In the genomic region with DNA sequence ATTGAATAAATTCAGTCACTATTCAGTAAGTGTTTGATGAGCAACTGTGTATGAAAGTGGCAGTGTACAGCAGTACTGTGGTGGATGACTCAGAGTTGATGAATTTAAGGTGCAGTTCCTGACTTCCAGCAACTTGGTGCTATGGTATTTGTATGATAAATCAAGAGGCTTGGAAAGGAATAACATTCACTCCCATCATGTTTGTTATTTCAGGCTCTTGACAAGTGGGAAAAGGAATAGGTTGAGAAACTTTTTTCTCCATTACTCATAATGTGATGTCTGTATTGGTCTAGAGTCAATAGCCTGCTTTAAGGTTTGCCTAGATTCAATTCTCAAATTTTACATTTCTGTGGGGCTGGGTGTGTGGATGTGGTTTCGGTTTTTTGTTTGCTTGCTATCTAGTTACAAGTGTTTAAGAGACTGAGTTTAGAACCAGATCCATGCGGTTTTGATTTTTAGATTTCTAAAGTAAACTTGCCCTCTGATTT, we compare ENCODE assay signal across 8 cellular contexts. TPM values are rescaled to one million over a fixed set of nuclear protein-coding genes. Genes with fewer than 3 reads are reported as not detected.
DNase-seq lines count a peak whose midpoint lies in the region; ATAC-seq and TF ChIP-seq lines count a peak whose summit lies in the region.

No MANE protein-coding gene starts in this region.

- H3K36me3 ChIP-seq in KMS-11 (ENCODE audit: insufficient read depth) (no peaks in the 10 kb centered on the region), psoas muscle (ENCODE audit: insufficient read depth in 1 of 2, low read depth in 1 of 2) (no peaks in the 10 kb centered on the region)

- TF ChIP-seq CTCF in KMS-11 (conservative IDR thresholded peaks at IDR 0.05; ENCODE audit: low read depth, low read length) (no peak), psoas muscle (IDR thresholded peaks at IDR 0.05) (no peak)

- H3K9ac ChIP-seq in KMS-11 = no peak overlapping the region

- no peaks in the 10 kb centered on the region for H4K20me1 ChIP-seq in KMS-11 (ENCODE audit: insufficient read depth)

- H3K27ac ChIP-seq in KMS-11 (peak overlapping the region; percentile 32; the same call in 1 of the 2 replicates), psoas muscle (no peak overlapping the region)

- H3K4me1 ChIP-seq in KMS-11 (ENCODE audit: low read depth, poor library complexity, severe bottlenecking) (peaks cover 33% of the 10 kb centered on the region), psoas muscle (peaks cover 6% of the 10 kb centered on the region)

- intact Hi-C loops in psoas muscle (cut with DNase I) = loop anchor here in 1 of 2 donors (10.0 kb wide), 1 partner anchor 71 kb away; a partner anchor contains a TSS

- peak overlapping the region; percentile 23; the same call in 1 of the 2 replicates for H3K4me2 ChIP-seq in KMS-11

- H3K79me2 ChIP-seq in KMS-11 (ENCODE audit: insufficient read depth, low read depth) = no peaks in the 10 kb centered on the region

- ATAC-seq in GM19463 (IDR thresholded peaks at IDR 0.05; ENCODE audit: unreplicated experiment) (peak; percentile 54), psoas muscle (peak; percentile 42 to 87 (median 80)), GM21529 (IDR thresholded peaks at IDR 0.05; ENCODE audit: unreplicated experiment) (no peak)

- H3K9me3 ChIP-seq in psoas muscle = no peaks in the 10 kb centered on the region

- H3K4me3 ChIP-seq in KMS-11 (IDR thresholded peaks at IDR 0.05; ENCODE audit: insufficient read depth, low read depth, low read length) (no peak overlapping the region), psoas muscle (no peak overlapping the region)

- WGBS in psoas muscle, 3 donors = 85 to 89% (median 86%) methylated on average over 2 of the region's 2 CpGs

- no peaks in the 10 kb centered on the region for H3K27me3 ChIP-seq in KMS-11 (ENCODE audit: insufficient read depth, low read depth)
- no peaks in the 10 kb centered on the region for H3K27me3 ChIP-seq in psoas muscle (ENCODE audit: insufficient read depth in 3 of 3, low read length in 2 of 3)

- H2AFZ ChIP-seq in KMS-11 (ENCODE audit: low read depth) = 0 out of 2 replicates have a peak overlapping the region, but pooled peaks have one; percentile 2

- DNase-seq in epidermal melanocyte (ENCODE audit: insufficient read length, low spot score) = peak; percentile 29
- DNase-seq in psoas muscle = no peak
- DNase-seq in NCI-H1436 treated with DMSO at 0.1 percent for 48 hours (lab: John Stamatoyannopoulos, UW) = no peak
- no peak for DNase-seq in midbrain (lab: John Stamatoyannopoulos, UW)
- no peak for DNase-seq in NCI-H187 (lab: John Stamatoyannopoulos, UW)

RNA-seq across cellular contexts. Expression of a gene that starts 35.1 kb away (rescaled TPM):
- 1 to 10 TPM; 2.4 to 4.5 (median 3.9) TPM for total RNA-seq in psoas muscle
- 1 to 10 TPM in 2 of 3 donors, under 1 TPM in 1; 0.95 to 3.7 (median 1.9) TPM for polyA plus RNA-seq in psoas muscle
